24 cellular contexts compared by ENCODE assay signal in genomic region chr6:88209301-88209700, GRCh38.
"Had no signal": no experiment of that assay in that cellular context is flagged by ENCODE, and none has a peak within 500 bp of the region (broad histone marks: within the 10 kb centered on the region; RNA-seq: fewer than 3 reads in every experiment).

No MANE protein-coding gene starts in this region.

- H3K36me3 ChIP-seq: stomach, suprapubic skin, thoracic aorta, thyroid gland, tibial artery, tibial nerve, transverse colon, upper lobe of left lung, upper lobe of right lung, uterus, vagina had no signal

- H3K27me3 ChIP-seq: stomach, suprapubic skin, thyroid gland, tibial artery, tibial nerve, transverse colon, upper lobe of left lung, upper lobe of right lung, uterus, vagina had no signal

- H3K4me3 ChIP-seq: stomach, suprapubic skin, thoracic aorta, thyroid gland, tibial artery, tibial nerve, transverse colon, upper lobe of left lung, upper lobe of right lung, uterus, vagina had no signal

- H3K9me3 ChIP-seq: thoracic aorta, thyroid gland, upper lobe of right lung, uterus, vagina had no signal

- H3K4me1 ChIP-seq: stomach, suprapubic skin, thyroid gland, tibial artery, tibial nerve, transverse colon, upper lobe of left lung, upper lobe of right lung, uterus, vagina had no signal

- DNase-seq: stimulated activated CD4-positive, alpha-beta T cell treated with anti-CD3 and anti-CD28 coated beads, Interleukin-2, amount 100 ng/mL, for 48 hours; stimulated activated CD4-positive, alpha-beta T cell treated with anti-CD3 and anti-CD28 coated beads, Interleukin-4, amount 100 ng/mL, for 1 hour; stimulated activated CD4-positive, alpha-beta T cell treated with anti-CD3 and anti-CD28 coated beads, Interleukin-4, amount 100 ng/mL, for 24 hours; stimulated activated CD4-positive, alpha-beta T cell treated with anti-CD3 and anti-CD28 coated beads, Interleukin-4, amount 100 ng/mL, for 4 hours; stimulated activated CD8-positive, alpha-beta memory T cell treated with anti-CD3 and anti-CD28 coated beads, Interleukin-4, amount 100 ng/mL, for 48 hours; stimulated activated naive B cell treated with anti-CD40 and anti-IgM and Interleukin-4, amounts not matched to agents 10 μg/mL and 1 μg/mL and 100 μg/mL, for 72 hours; stimulated activated naive CD4-positive, alpha-beta T cell; stimulated activated naive CD4-positive, alpha-beta T cell treated with Interleukin-2 at 50 U/mL for 16 hours; stimulated activated naive CD8-positive, alpha-beta T cell treated with anti-CD3 and anti-CD28 coated beads, Interleukin-15, amount 100 ng/mL, for 72 hours; stimulated activated naive CD8-positive, alpha-beta T cell treated with anti-CD3 and anti-CD28 coated beads, Interleukin-15, Interleukin-2, amounts not matched to agents 100 U/mL and 50 U/mL, for 24 hours; stomach; thyroid gland; tibial artery; transverse colon; trophoblast cell; upper lobe of left lung; upper lobe of right lung; uterus had no signal

- ATAC-seq: stimulated activated effector memory CD8-positive, alpha-beta T cell treated with anti-CD3 and anti-CD28 coated beads, Interleukin-12 subunit alpha, Interleukin-12 subunit beta, amount 100 ng/mL, for 72 hours; stimulated activated memory B cell treated with anti-CD40 and anti-IgM and Interleukin-4, amounts not matched to agents 10 μg/mL and 1 μg/mL and 100 μg/mL, for 72 hours; stimulated activated naive B cell treated with anti-CD40 and anti-IgM and Interleukin-4, amounts not matched to agents 10 μg/mL and 1 μg/mL and 100 μg/mL, for 72 hours; stimulated activated naive CD8-positive, alpha-beta T cell treated with anti-CD3 and anti-CD28 coated beads, Interleukin-15, amount 100 ng/mL, for 72 hours; stimulated activated naive CD8-positive, alpha-beta T cell treated with anti-CD3 and anti-CD28 coated beads, Interleukin-15, Interleukin-2, amounts not matched to agents 100 U/mL and 50 U/mL, for 24 hours; upper lobe of right lung had no signal

- H3K27ac ChIP-seq: stomach, suprapubic skin, thoracic aorta, thyroid gland, tibial artery, tibial nerve, transverse colon, upper lobe of left lung, upper lobe of right lung, uterus, vagina had no signal
